ENCODE assay signal across 9 cellular contexts in genomic region chr5:16666861-16667481, GRCh38. TPM values are rescaled to one million over a fixed set of nuclear protein-coding genes. Genes with fewer than 3 reads are reported as not detected.
A peak's percentile ranks its signal among the peaks of the same experiment; 100 is the strongest.
DNase-seq lines count a peak whose midpoint lies in the region; ATAC-seq, FAIRE-seq and TF ChIP-seq lines count a peak whose summit lies in the region.
"Had no signal": no experiment of that assay in that cellular context is flagged by ENCODE, and none has a peak within 500 bp of the region (broad histone marks: within the 10 kb centered on the region; RNA-seq: fewer than 3 reads in every experiment).

No MANE protein-coding gene starts in this region.

- H3F3A ChIP-seq in Loucy (ENCODE audit: low read depth), result no peaks in the 10 kb centered on the region

- H3K27me3 Mint-ChIP-seq in activated naive CD8-positive, alpha-beta T cell treated with anti-CD3 and anti-CD28 coated beads, Interleukin-2, amount 50 U/mL, for 24 hours, result no peaks in the 10 kb centered on the region
- H3K27me3 Mint-ChIP-seq in activated T-helper 1 cell treated with anti-CD3 and anti-CD28 coated beads, Interleukin-12 subunit alpha, Interleukin-12 subunit beta, Interleukin-2, Interleukin-4 antibody, amounts not matched to agents 30 ng/mL and 10 ng/mL and 1 ng/mL, durations not matched to agents 14 hours and 24 hours and 36 hours (ENCODE audit: insufficient read depth), result peaks cover 3% of the 10 kb centered on the region

- H3K27me3 ChIP-seq in Loucy (ENCODE audit: insufficient read depth, low read length, poor library complexity, severe bottlenecking) (no peaks in the 10 kb centered on the region), stomach (no peaks in the 10 kb centered on the region)

- H3K36me3 ChIP-seq in Loucy (ENCODE audit: insufficient read depth, low read length) (no peaks in the 10 kb centered on the region), kidney (ENCODE audit: control insufficient read depth in 1 of 2, insufficient read depth in 2 of 2, low read length in 2 of 2) (peaks cover 5 to 33% of the 10 kb centered on the region in 2 donors), stomach (peaks cover 43 to 83% (median 82%) of the 10 kb centered on the region in 4 donors)

- H3K4me1 Mint-ChIP-seq in activated naive CD8-positive, alpha-beta T cell treated with anti-CD3 and anti-CD28 coated beads, Interleukin-2, amount 50 U/mL, for 24 hours, result no peaks in the 10 kb centered on the region
- no peaks in the 10 kb centered on the region for H3K4me1 Mint-ChIP-seq in activated T-helper 1 cell treated with anti-CD3 and anti-CD28 coated beads, Interleukin-12 subunit alpha, Interleukin-12 subunit beta, Interleukin-2, Interleukin-4 antibody, amounts not matched to agents 30 ng/mL and 10 ng/mL and 1 ng/mL, durations not matched to agents 14 hours and 24 hours and 36 hours (ENCODE audit: low read depth)

- H3K27ac Mint-ChIP-seq in activated naive CD8-positive, alpha-beta T cell treated with anti-CD3 and anti-CD28 coated beads, Interleukin-2, amount 50 U/mL, for 24 hours, result no peak overlapping the region
- H3K27ac Mint-ChIP-seq in activated T-helper 1 cell treated with anti-CD3 and anti-CD28 coated beads, Interleukin-12 subunit alpha, Interleukin-12 subunit beta, Interleukin-2, Interleukin-4 antibody, amounts not matched to agents 30 ng/mL and 10 ng/mL and 1 ng/mL, durations not matched to agents 14 hours and 24 hours and 36 hours, result no peak overlapping the region

- H3K4me3 Mint-ChIP-seq in activated naive CD8-positive, alpha-beta T cell treated with anti-CD3 and anti-CD28 coated beads, Interleukin-2, amount 50 U/mL, for 24 hours, result no peak overlapping the region
- H3K4me3 Mint-ChIP-seq in activated T-helper 1 cell treated with anti-CD3 and anti-CD28 coated beads, Interleukin-12 subunit alpha, Interleukin-12 subunit beta, Interleukin-2, Interleukin-4 antibody, amounts not matched to agents 30 ng/mL and 10 ng/mL and 1 ng/mL, durations not matched to agents 14 hours and 24 hours and 36 hours, result no peak overlapping the region

- no peak for TF ChIP-seq POLR2A in stomach (IDR thresholded peaks at IDR 0.05)

- H2AFZ ChIP-seq in Loucy (ENCODE audit: low read length), result no peak overlapping the region

- no peaks in the 10 kb centered on the region for H3K36me3 Mint-ChIP-seq in activated naive CD8-positive, alpha-beta T cell treated with anti-CD3 and anti-CD28 coated beads, Interleukin-2, amount 50 U/mL, for 24 hours (ENCODE audit: low read depth)
- no peaks in the 10 kb centered on the region for H3K36me3 Mint-ChIP-seq in activated T-helper 1 cell treated with anti-CD3 and anti-CD28 coated beads, Interleukin-12 subunit alpha, Interleukin-12 subunit beta, Interleukin-2, Interleukin-4 antibody, amounts not matched to agents 30 ng/mL and 10 ng/mL and 1 ng/mL, durations not matched to agents 14 hours and 24 hours and 36 hours (ENCODE audit: low read depth)

- DNase-seq in COLO668 (lab: John Stamatoyannopoulos, UW; ENCODE audit: unreplicated experiment) (peak; percentile 50), kidney (peak; percentile 76), stomach (peak; percentile 54), GM19240 (ENCODE audit: insufficient read length, low spot score) (no peak)
- DNase-seq in activated naive CD8-positive, alpha-beta T cell treated with anti-CD3 and anti-CD28 coated beads, Interleukin-2, amount 50 U/mL, for 24 hours, result peak; percentile 20
- DNase-seq in activated T-helper 1 cell treated with anti-CD3 and anti-CD28 coated beads, Interleukin-12 subunit alpha, Interleukin-12 subunit beta, Interleukin-2, Interleukin-4 antibody, amounts not matched to agents 30 ng/mL and 10 ng/mL and 1 ng/mL, durations not matched to agents 14 hours and 24 hours and 36 hours (ENCODE audit: low spot score), result no peak

- H3K4me1 ChIP-seq in Loucy (ENCODE audit: insufficient read depth, low read length, poor library complexity, severe bottlenecking) (no peaks in the 10 kb centered on the region), kidney (ENCODE audit: control insufficient read depth in 1 of 2, insufficient read depth in 1 of 2, low read depth in 1 of 2, low read length in 2 of 2) (peaks cover 0 to 6% of the 10 kb centered on the region in 2 donors), stomach (peaks cover 8 to 35% (median 19%) of the 10 kb centered on the region in 4 donors)

- H3K9me3 ChIP-seq in Loucy (ENCODE audit: insufficient read depth, low read depth, low read length) (no peaks in the 10 kb centered on the region), kidney (ENCODE audit: control insufficient read depth in 1 of 2, low read length in 2 of 2) (no peaks in the 10 kb centered on the region), stomach (no peaks in the 10 kb centered on the region)

- H3K27ac ChIP-seq in kidney (ENCODE audit: low read depth in 2 of 2, low read length in 2 of 2), result peak overlapping the region; percentile 3 to 42
- H3K27ac ChIP-seq in stomach, result peak overlapping the region in 2 of 5 donors; percentile 7 to 8

- no peak for ATAC-seq in activated naive CD8-positive, alpha-beta T cell treated with anti-CD3 and anti-CD28 coated beads, Interleukin-2, amount 50 U/mL, for 24 hours
- no peak for ATAC-seq in GM19328 (IDR thresholded peaks at IDR 0.05; ENCODE audit: unreplicated experiment)

- no peaks in the 10 kb centered on the region for H4K20me1 ChIP-seq in Loucy (ENCODE audit: insufficient read depth, low read length, poor library complexity, severe bottlenecking)

- TF ChIP-seq CTCF in Loucy (conservative IDR thresholded peaks at IDR 0.05; ENCODE audit: low read length) (peak; percentile 49), kidney (IDR thresholded peaks at IDR 0.05; ENCODE audit: borderline replicate concordance, extremely low read depth, insufficient read depth) (peak; percentile 65), stomach (IDR thresholded peaks at IDR 0.05) (peak in 4 of 7 experiments; percentile 36 to 66 (median 46))

- no peaks in the 10 kb centered on the region for H3K9me2 ChIP-seq in Loucy (replicated peaks; ENCODE audit: low read depth, low read length)

- FAIRE-seq in kidney (lab: Jason Lieb, UNC), result no peak

- no peak overlapping the region for H3K4me2 ChIP-seq in Loucy (ENCODE audit: low read depth, low read length, poor library complexity, severe bottlenecking)

- H3K9ac ChIP-seq in Loucy (ENCODE audit: low read depth, low read length, poor library complexity, severe bottlenecking) (no peak overlapping the region), kidney (ENCODE audit: low read length in 2 of 2) (peak overlapping the region in 1 of 2 donors; percentile 27)

- H3K4me3 ChIP-seq in Loucy (ENCODE audit: low read length, poor library complexity, severe bottlenecking) (no peak overlapping the region), kidney (ENCODE audit: low read length in 2 of 2) (peak overlapping the region; percentile 45 to 51), stomach (no peak overlapping the region)

- intact Hi-C loops in kidney (cut with DNase I) (no loop called here), stomach (cut with DNase I; ENCODE audit: low total_unique reads) (loop anchor here (10.0 kb wide), 1 partner anchor 172 kb away; no protein-coding TSS in a partner anchor)
- intact Hi-C loops in activated T-helper 1 cell treated with anti-CD3 and anti-CD28 coated beads, Interleukin-12 subunit alpha, Interleukin-12 subunit beta, Interleukin-2, Interleukin-4 antibody, amounts not matched to agents 30 ng/mL and 10 ng/mL and 1 ng/mL, durations not matched to agents 14 hours and 24 hours and 36 hours (cut with micrococcal nuclease), result loop anchor here (1.0 to 5.0 kb wide), 4 partner anchors 48 to 506 kb away; no protein-coding TSS in a partner anchor

- H3K79me2 ChIP-seq in Loucy (ENCODE audit: insufficient read depth, low read length), result no peaks in the 10 kb centered on the region

- no peaks in the 10 kb centered on the region for H3K9me3 Mint-ChIP-seq in activated naive CD8-positive, alpha-beta T cell treated with anti-CD3 and anti-CD28 coated beads, Interleukin-2, amount 50 U/mL, for 24 hours
- H3K9me3 Mint-ChIP-seq in activated T-helper 1 cell treated with anti-CD3 and anti-CD28 coated beads, Interleukin-12 subunit alpha, Interleukin-12 subunit beta, Interleukin-2, Interleukin-4 antibody, amounts not matched to agents 30 ng/mL and 10 ng/mL and 1 ng/mL, durations not matched to agents 14 hours and 24 hours and 36 hours, result no peaks in the 10 kb centered on the region

- 30 to 43% (median 34%) methylated on average over 11 to 12 of the region's 12 CpGs for WGBS in stomach, 5 donors

- no peak for TF ChIP-seq EP300 in stomach (IDR thresholded peaks at IDR 0.05)

RNA-seq across cellular contexts. Expression of gene RETREG1, which starts 50.2 kb away (rescaled TPM):
- 104 TPM for total RNA-seq in kidney
- 53.6 TPM for polyA plus RNA-seq in kidney (ENCODE audit: insufficient read depth, low read depth, low replicate concordance)
- 10 to 100 TPM in 4 of 5 donors, 1 to 10 TPM in 1; 8.7 to 71.2 (median 26.8) TPM for total RNA-seq in stomach
- polyA plus RNA-seq in stomach, result 10 to 100 TPM in 2 of 3 donors, 1 to 10 TPM in 1; 7.1 to 58.8 (median 18.8) TPM
- 22.4 and 22.5 TPM in 2 replicates for total RNA-seq in activated T-helper 1 cell treated with anti-CD3 and anti-CD28 coated beads, Interleukin-12 subunit alpha, Interleukin-12 subunit beta, Interleukin-2, Interleukin-4 antibody, amounts not matched to agents 30 ng/mL and 10 ng/mL and 1 ng/mL, durations not matched to agents 14 hours and 24 hours and 36 hours
- total RNA-seq: dermis microvascular lymphatic vessel endothelial cell had no signal

Comparison
In these comparisons a context has a peak if more than half of its experiments do, and no peak if none do; other contexts are left out.
1. DNase-seq: peak in COLO668 (single experiment), activated naive CD8-positive, alpha-beta T cell treated with anti-CD3 and anti-CD28 coated beads, Interleukin-2, amount 50 U/mL, for 24 hours (single experiment), kidney (single experiment) and stomach (single experiment); none in GM19240 (single experiment) and activated T-helper 1 cell treated with anti-CD3 and anti-CD28 coated beads, Interleukin-12 subunit alpha, Interleukin-12 subunit beta, Interleukin-2, Interleukin-4 antibody, amounts not matched to agents 30 ng/mL and 10 ng/mL and 1 ng/mL, durations not matched to agents 14 hours and 24 hours and 36 hours (single experiment).
2. H3K4me3 ChIP-seq: peak in kidney (2 of 2); none in Loucy (single experiment) and stomach (0 of 4).
3. Peak in every context shown above with its lines, with median percentiles within 50 percentile points of each other: CTCF ChIP-seq.